Comparison of ENCODE assay signal across 8 cellular contexts in genomic region chr1:164560076-164560475, GRCh38. TPM values are rescaled to one million over a fixed set of nuclear protein-coding genes. Genes with fewer than 3 reads are reported as not detected.
DNase-seq lines count a peak whose midpoint lies in the region; ATAC-seq and TF ChIP-seq lines count a peak whose summit lies in the region.

No MANE protein-coding gene starts in this region.

- H3K4me3 Mint-ChIP-seq in effector memory CD8-positive, alpha-beta T cell: peak overlapping the region; percentile 71 to 72
- H3K4me3 Mint-ChIP-seq in nephron progenitor cell: peak overlapping the region; percentile 95

- no peaks in the 10 kb centered on the region for H3K27me3 ChIP-seq in BJ (ENCODE audit: control insufficient read depth, insufficient read depth, low read length)

- no peak for ATAC-seq in effector memory CD8-positive, alpha-beta T cell (replicated peaks)
- ATAC-seq in GM21515 (IDR thresholded peaks at IDR 0.05; ENCODE audit: unreplicated experiment) (no peak), GM21717 (IDR thresholded peaks at IDR 0.05; ENCODE audit: unreplicated experiment) (no peak)

- no peaks in the 10 kb centered on the region for H3K36me3 Mint-ChIP-seq in effector memory CD8-positive, alpha-beta T cell (ENCODE audit: insufficient read depth)
- H3K36me3 Mint-ChIP-seq in nephron progenitor cell (ENCODE audit: low read depth): no peaks in the 10 kb centered on the region

- CTCF ChIA-PET in BJ (lab: Yijun Ruan, JAX): no interaction called here

- TF ChIP-seq CTCF in BJ (IDR thresholded peaks at IDR 0.05; ENCODE audit: insufficient read depth, low read depth, low read length) (no peak), nephron progenitor cell (IDR thresholded peaks at IDR 0.05) (no peak)

- H3K27me3 Mint-ChIP-seq in effector memory CD8-positive, alpha-beta T cell: peaks cover 11 to 12% of the 10 kb centered on the region in 2 donors
- H3K27me3 Mint-ChIP-seq in nephron progenitor cell (ENCODE audit: low read depth, poor library complexity): no peaks in the 10 kb centered on the region

- peaks cover 2 to 7% of the 10 kb centered on the region in 2 donors for H3K4me1 Mint-ChIP-seq in effector memory CD8-positive, alpha-beta T cell (ENCODE audit: low read depth in 2 of 2)
- peaks cover 44% of the 10 kb centered on the region for H3K4me1 Mint-ChIP-seq in nephron progenitor cell

- H3K9me3 Mint-ChIP-seq in effector memory CD8-positive, alpha-beta T cell: no peaks in the 10 kb centered on the region
- no peaks in the 10 kb centered on the region for H3K9me3 Mint-ChIP-seq in nephron progenitor cell

- DNase-seq in BJ (ENCODE audit: low read depth) (no peak), M059J (ENCODE audit: low read depth) (peak; percentile 37), nephron progenitor cell (no peak)
- DNase-seq in effector memory CD8-positive, alpha-beta T cell: no peak
- no peak for DNase-seq in stimulated activated CD4-positive, alpha-beta T cell treated with anti-CD3 and anti-CD28 coated beads, Interleukin-1b, Interleukin-23, amount 100 ng/mL, for 48 hours
- DNase-seq in effector CD8-positive, alpha-beta T cell (lab: John Stamatoyannopoulos, UW): no peak

- no peak overlapping the region for H3K27ac Mint-ChIP-seq in effector memory CD8-positive, alpha-beta T cell
- H3K27ac Mint-ChIP-seq in nephron progenitor cell: peak overlapping the region; percentile 99

- H3K36me3 ChIP-seq in BJ (ENCODE audit: control insufficient read depth, insufficient read depth, low read length): no peaks in the 10 kb centered on the region

- H3K4me3 ChIP-seq in BJ (ENCODE audit: low read depth, low read length): peak overlapping the region; percentile 83

- POLR2A ChIA-PET in BJ (lab: Charles Lee): interaction anchor here (0.6 kb wide), 1 partner anchor 32 kb away, joined by 3 read pairs; no protein-coding TSS in a partner anchor

RNA-seq across cellular contexts. Expression of gene PBX1, which starts 1.1 kb away (rescaled TPM):
- 46.1 and 46.4 TPM in 2 replicates for polyA plus RNA-seq in BJ (2011; rRNA removed)
- polyA minus RNA-seq in BJ (2011; rRNA and poly(A)+ RNA removed): 45.4 and 48.3 TPM in 2 replicates
- 20.1 and 20.2 TPM in 2 replicates for total RNA-seq in M059J (2014; rRNA removed; shearing (Covaris generic))
